In genomic region chr10:84171700-84172434, GRCh38 we compare ENCODE assay signal across 17 cellular contexts. TPM values are rescaled to one million over a fixed set of nuclear protein-coding genes. Genes with fewer than 3 reads are reported as not detected.
A peak's percentile ranks its signal among the peaks of the same experiment; 100 is the strongest.
DNase-seq lines count a peak whose midpoint lies in the region; ATAC-seq and TF ChIP-seq lines count a peak whose summit lies in the region.
"Not testable (repeated sequence)": the region's sequence is repeated elsewhere in the genome, so short reads cannot be mapped to it uniquely, and the experiment has no call there.
"Had no signal": no experiment of that assay in that cellular context is flagged by ENCODE, and none has a peak within 500 bp of the region (broad histone marks: within the 10 kb centered on the region; RNA-seq: fewer than 3 reads in every experiment).

No MANE protein-coding gene starts in this region.

- H3K4me1 ChIP-seq in OCI-LY3 (ENCODE audit: low read length), result peaks cover 41% of the 10 kb centered on the region
- H3K4me1 ChIP-seq in foreskin keratinocyte, result peaks cover 15% of the 10 kb centered on the region
- not testable (repeated sequence) for H3K4me1 ChIP-seq in neuron (ENCODE audit: insufficient read depth, low read length)

- intact Hi-C loops in CD4-positive, alpha-beta T cell (cut with DNase I, micrococcal nuclease), result not testable (repeated sequence)

- ATAC-seq in CD4-positive, alpha-beta T cell (ENCODE audit: poor library complexity), result not testable (repeated sequence)
- ATAC-seq in GM18867 (IDR thresholded peaks at IDR 0.05; ENCODE audit: unreplicated experiment) (peak; percentile 22), GM19467 (IDR thresholded peaks at IDR 0.05; ENCODE audit: unreplicated experiment) (peak; percentile 16), HG02759 (IDR thresholded peaks at IDR 0.05; ENCODE audit: unreplicated experiment) (peak; percentile 34), HG03159 (IDR thresholded peaks at IDR 0.05; ENCODE audit: unreplicated experiment) (peak; percentile 37), foreskin keratinocyte (peak; percentile 90)

- peak overlapping the region; percentile 20 for H3K27ac Mint-ChIP-seq in CD4-positive, alpha-beta T cell

- not testable (repeated sequence) for H4K20me1 ChIP-seq in OCI-LY3 (ENCODE audit: insufficient read depth, low read length)

- peaks cover 11% of the 10 kb centered on the region for H3K4me1 Mint-ChIP-seq in CD4-positive, alpha-beta T cell (ENCODE audit: low read depth)

- H3K9me3 Mint-ChIP-seq in CD4-positive, alpha-beta T cell, result not testable (repeated sequence)

- not testable (repeated sequence) for H3K9me3 ChIP-seq in CD4-positive, alpha-beta T cell (ENCODE audit: control insufficient read depth, low read length); OCI-LY3 (ENCODE audit: insufficient read depth, low read length); neuron (ENCODE audit: low read length)

- not testable (repeated sequence) for TF ChIP-seq CTCF in CD4-positive, alpha-beta T cell (IDR thresholded peaks at IDR 0.05); OCI-LY3 (IDR thresholded peaks at IDR 0.05; ENCODE audit: low read depth, low read length); foreskin keratinocyte (conservative IDR thresholded peaks at IDR 0.05)

- not testable (repeated sequence) for H3K27ac ChIP-seq in CD4-positive, alpha-beta T cell (ENCODE audit: low read depth, low read length)
- H3K27ac ChIP-seq in OCI-LY3 (ENCODE audit: low read length), result peak overlapping the region; percentile 98
- peak overlapping the region; percentile 98 for H3K27ac ChIP-seq in foreskin keratinocyte

- not testable (repeated sequence) for H2AFZ ChIP-seq in OCI-LY3 (ENCODE audit: low read depth, low read length)
- H2AFZ ChIP-seq in neuron (ENCODE audit: low read depth, low read length), result peak overlapping the region; percentile 41

- not testable (repeated sequence) for H3K27me3 Mint-ChIP-seq in CD4-positive, alpha-beta T cell

- POLR2A ChIA-PET in CD4-positive, alpha-beta T cell (lab: Charles Lee), result not testable (repeated sequence)

- DNase-seq in CD4-positive, alpha-beta T cell, result not testable (repeated sequence)
- peak; percentile 56 to 64 for DNase-seq in foreskin keratinocyte

- peak overlapping the region; percentile 99 for H3K9ac ChIP-seq in OCI-LY3 (ENCODE audit: low read length)

- H3K4me3 ChIP-seq in OCI-LY3 (ENCODE audit: low read length) (peak overlapping the region; percentile 82), neuron (ENCODE audit: low read length) (peak overlapping the region; percentile 16)

- CTCF ChIA-PET in CD4-positive, alpha-beta T cell (lab: Charles Lee), result not testable (repeated sequence)

- H3K4me3 Mint-ChIP-seq in CD4-positive, alpha-beta T cell, result not testable (repeated sequence)

- not testable (repeated sequence) for H3K27me3 ChIP-seq in CD4-positive, alpha-beta T cell (ENCODE audit: control insufficient read depth, insufficient read depth, low read length); OCI-LY3 (ENCODE audit: low read depth, low read length); foreskin keratinocyte; neuron (ENCODE audit: insufficient read depth, low read length)

- H3K36me3 ChIP-seq in OCI-LY3 (replicated peaks; ENCODE audit: low read depth, low read length); neuron (ENCODE audit: insufficient read depth, low read length): not testable (repeated sequence)

- peaks cover 62% of the 10 kb centered on the region for H3K79me2 ChIP-seq in OCI-LY3 (ENCODE audit: low read length)

- H3K4me2 ChIP-seq in OCI-LY3 (ENCODE audit: low read length), result peak overlapping the region; percentile 95

- not testable (repeated sequence) for H3K36me3 Mint-ChIP-seq in CD4-positive, alpha-beta T cell (ENCODE audit: low read depth)

RNA-seq across cellular contexts. Expression of gene GPR15LG, which starts 1.7 kb away (rescaled TPM):
- not detected for total RNA-seq in CD4-positive, alpha-beta T cell
- total RNA-seq in foreskin keratinocyte, result 0.32 TPM in 1 of 2 replicates, not detected in the other
- polyA plus RNA-seq in foreskin keratinocyte, result not detected in 2 replicates
- total RNA-seq: A673; activated CD4-positive, alpha-beta T cell treated with anti-CD3 and anti-CD28 coated beads, Interleukin-2, amount 10 ng/mL, durations not matched to agents 24 days and 14 days; activated naive CD8-positive, alpha-beta T cell treated with anti-CD3 and anti-CD28 coated beads for 36 hours; G401; mononuclear cell; posterior vena cava; SJSA1; subcutaneous adipose tissue had no signal

RNA-seq across cellular contexts. Expression of gene CDHR1, which starts 22.5 kb away (rescaled TPM):
- total RNA-seq in CD4-positive, alpha-beta T cell, result under 1 TPM; 0.74 to 0.92 TPM
- total RNA-seq in foreskin keratinocyte, result 0.92 and 1.8 TPM in 2 replicates
- 0.51 and 1.2 TPM in 2 replicates for polyA plus RNA-seq in foreskin keratinocyte
- total RNA-seq: A673, G401 had no signal

RNA-seq across cellular contexts. Expression of gene GHITM, which starts 32.6 kb away (rescaled TPM):
- 10 to 100 TPM; 64.7 to 67.9 TPM for total RNA-seq in CD4-positive, alpha-beta T cell
- 120 and 128 TPM in 2 replicates for total RNA-seq in foreskin keratinocyte
- polyA plus RNA-seq in foreskin keratinocyte, result 103 and 105 TPM in 2 replicates

RNA-seq across cellular contexts. Expression of gene LRIT2, which starts 53.5 kb away (rescaled TPM):
- not detected for total RNA-seq in CD4-positive, alpha-beta T cell
- total RNA-seq in foreskin keratinocyte, result not detected in 2 replicates
- polyA plus RNA-seq in foreskin keratinocyte, result not detected in 2 replicates
- total RNA-seq: A673; activated CD4-positive, alpha-beta T cell treated with anti-CD3 and anti-CD28 coated beads, Interleukin-2, amount 10 ng/mL, durations not matched to agents 24 days and 14 days; activated naive CD8-positive, alpha-beta T cell treated with anti-CD3 and anti-CD28 coated beads for 36 hours; G401; gastrocnemius medialis; mononuclear cell; posterior vena cava; SJSA1; subcutaneous adipose tissue had no signal
